In the genomic region with DNA sequence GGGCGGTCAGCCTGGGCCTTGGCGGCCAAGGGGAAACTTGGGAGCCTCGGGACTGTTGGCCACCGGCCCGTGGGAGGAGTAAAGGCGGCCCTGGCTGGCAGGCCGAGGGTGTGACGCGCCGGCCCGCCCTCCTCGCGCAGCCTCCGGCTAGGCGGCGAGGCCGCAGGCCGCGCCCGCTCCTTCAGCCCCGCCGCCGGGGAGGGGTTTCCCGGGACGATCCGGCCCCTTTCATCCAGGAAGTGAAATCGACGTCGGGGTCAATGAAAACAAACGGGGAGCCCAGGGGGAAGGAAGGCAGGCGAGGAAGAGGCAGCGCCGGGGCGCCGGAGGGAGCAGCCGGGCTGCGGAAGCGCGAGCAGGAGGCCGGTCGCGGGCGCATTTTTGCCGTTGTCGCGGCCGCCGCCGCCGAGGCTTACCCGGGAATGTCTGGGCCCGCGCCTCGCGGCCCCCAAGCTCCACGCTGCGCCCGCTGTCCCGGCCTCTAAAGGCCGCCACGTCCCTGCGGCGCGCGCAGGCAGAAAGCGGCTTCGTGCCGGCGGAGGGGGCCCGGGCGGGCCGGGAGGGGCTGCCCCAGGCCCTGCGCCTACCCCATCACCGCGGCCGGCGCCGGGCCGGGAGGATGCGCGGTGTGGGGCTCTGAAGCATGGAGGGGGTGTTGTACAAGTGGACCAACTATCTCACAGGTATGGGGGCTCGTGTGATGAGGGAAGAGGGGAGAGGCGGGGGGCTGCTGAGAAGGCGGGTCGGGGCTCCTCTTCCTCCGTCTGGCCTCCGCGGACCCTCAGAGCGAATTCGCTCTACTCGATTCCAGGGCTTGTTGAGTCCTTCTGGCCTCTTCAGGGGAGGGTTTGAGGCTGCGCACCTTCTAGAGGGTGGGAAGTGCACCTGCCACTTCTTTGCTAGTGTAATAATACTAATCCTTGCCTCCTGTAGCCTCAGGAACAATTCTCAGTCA, we compare ENCODE assay signal across 8 cellular contexts. TPM values are rescaled to one million over a fixed set of nuclear protein-coding genes. Genes with fewer than 3 reads are reported as not detected.
DNase-seq lines count a peak whose midpoint lies in the region; ATAC-seq and TF ChIP-seq lines count a peak whose summit lies in the region.

PLEKHA3 (plus strand) TSS at position 231 of the 955 bp plus-strand sequence; CDS start at position 644, 413 bp downstream.

- H3K27me3 Mint-ChIP-seq in CD4-positive, alpha-beta T cell, result no peaks in the 10 kb centered on the region
- no peaks in the 10 kb centered on the region for H3K27me3 Mint-ChIP-seq in activated CD8-positive, alpha-beta T cell treated with anti-CD3 and anti-CD28 coated beads for 36 hours

- H3K4me1 Mint-ChIP-seq in CD4-positive, alpha-beta T cell (ENCODE audit: low read depth), result peaks cover 63% of the 10 kb centered on the region
- peaks cover 39% of the 10 kb centered on the region for H3K4me1 Mint-ChIP-seq in activated CD8-positive, alpha-beta T cell treated with anti-CD3 and anti-CD28 coated beads for 36 hours (ENCODE audit: low read depth)

- H3K9me3 Mint-ChIP-seq in CD4-positive, alpha-beta T cell, result no peaks in the 10 kb centered on the region
- no peaks in the 10 kb centered on the region for H3K9me3 Mint-ChIP-seq in activated CD8-positive, alpha-beta T cell treated with anti-CD3 and anti-CD28 coated beads for 36 hours

- H3K27me3 ChIP-seq in CD4-positive, alpha-beta T cell (ENCODE audit: control insufficient read depth, insufficient read depth, low read length), result no peaks in the 10 kb centered on the region
- no peaks in the 10 kb centered on the region for H3K27me3 ChIP-seq in duodenal mucosa (ENCODE audit: control insufficient read depth in 1 of 2, insufficient read depth in 2 of 2, low read length in 2 of 2)
- H3K27me3 ChIP-seq in lower lobe of right lung (ENCODE audit: low read depth), result no peaks in the 10 kb centered on the region

- peaks cover 13% of the 10 kb centered on the region for H3K36me3 Mint-ChIP-seq in CD4-positive, alpha-beta T cell (ENCODE audit: low read depth)
- H3K36me3 Mint-ChIP-seq in activated CD8-positive, alpha-beta T cell treated with anti-CD3 and anti-CD28 coated beads for 36 hours (ENCODE audit: low read depth), result peaks cover 5% of the 10 kb centered on the region

- no peak for TF ChIP-seq CTCF in CD4-positive, alpha-beta T cell (IDR thresholded peaks at IDR 0.05)
- no peak for TF ChIP-seq CTCF in activated CD8-positive, alpha-beta T cell treated with anti-CD3 and anti-CD28 coated beads for 36 hours (IDR thresholded peaks at IDR 0.05)
- TF ChIP-seq CTCF in lower lobe of right lung (IDR thresholded peaks at IDR 0.05), result no peak

- peak; percentile 35 for ATAC-seq in CD4-positive, alpha-beta T cell (ENCODE audit: poor library complexity)
- ATAC-seq in GM19438 (IDR thresholded peaks at IDR 0.05; ENCODE audit: low read depth, unreplicated experiment) (peak; percentile 64), HG03571 (IDR thresholded peaks at IDR 0.05; ENCODE audit: unreplicated experiment) (peak; percentile 71), lower lobe of right lung (peak; percentile 95 to 97)
- ATAC-seq in activated CD8-positive, alpha-beta T cell treated with anti-CD3 and anti-CD28 coated beads for 36 hours, result peak; percentile 66

- POLR2A ChIA-PET in CD4-positive, alpha-beta T cell (lab: Charles Lee), result interaction anchor here (0.5 to 3.2 kb wide), 4 partner anchors 30 to 782 kb away, joined by 3 to 38 read pairs (median 4); partner anchors contain the start of genes PJVK and PRKRA
- POLR2A ChIA-PET in activated CD8-positive, alpha-beta T cell treated with anti-CD3 and anti-CD28 coated beads for 36 hours (lab: Charles Lee), result interaction anchor here (1.0 to 1.6 kb wide), 4 partner anchors 13 to 220 kb away, joined by 3 to 5 read pairs (median 3); no protein-coding TSS in a partner anchor

- H3K36me3 ChIP-seq in duodenal mucosa (ENCODE audit: control insufficient read depth in 1 of 2, insufficient read depth in 2 of 2, low read length in 2 of 2) (no peaks in the 10 kb centered on the region), lower lobe of right lung (no peaks in the 10 kb centered on the region)

- H3K4me3 Mint-ChIP-seq in CD4-positive, alpha-beta T cell, result peak within 1 kb of the TSS; percentile 99
- peak within 1 kb of the TSS; percentile 83 for H3K4me3 Mint-ChIP-seq in activated CD8-positive, alpha-beta T cell treated with anti-CD3 and anti-CD28 coated beads for 36 hours

- no peaks in the 10 kb centered on the region for H3K9me3 ChIP-seq in CD4-positive, alpha-beta T cell (ENCODE audit: control insufficient read depth, low read length)
- H3K9me3 ChIP-seq in duodenal mucosa (ENCODE audit: control insufficient read depth in 1 of 2, low read length in 2 of 2) (no peaks in the 10 kb centered on the region), lower lobe of right lung (no peaks in the 10 kb centered on the region)

- H3K27ac Mint-ChIP-seq in CD4-positive, alpha-beta T cell, result peak within 1 kb of the TSS; percentile 91
- peak within 1 kb of the TSS; percentile 93 for H3K27ac Mint-ChIP-seq in activated CD8-positive, alpha-beta T cell treated with anti-CD3 and anti-CD28 coated beads for 36 hours

- peak within 1 kb of the TSS; percentile 92 to 94 for H3K9ac ChIP-seq in duodenal mucosa (ENCODE audit: low read depth in 1 of 2, low read length in 2 of 2)

- DNase-seq in CD4-positive, alpha-beta T cell, result peak; percentile 33 to 77 (median 57)
- DNase-seq in NCI-H82 treated with DMSO at 0.1 percent for 48 hours (lab: John Stamatoyannopoulos, UW; ENCODE audit: unreplicated experiment) (peak; percentile 49), lower lobe of right lung (peak; percentile 98)
- peak; percentile 79 for DNase-seq in activated CD8-positive, alpha-beta T cell treated with anti-CD3 and anti-CD28 coated beads for 36 hours
- peak; percentile 42 to 80 (median 61) for DNase-seq in stimulated activated CD4-positive, alpha-beta T cell treated with anti-CD3 and anti-CD28 coated beads, TNF-alpha, amount 100 ng/mL, for 24 hours (ENCODE audit: low read depth in 3 of 3)

- peak within 1 kb of the TSS; percentile 89 to 94 for H3K4me3 ChIP-seq in duodenal mucosa (ENCODE audit: low read depth in 1 of 2, low read length in 2 of 2)
- H3K4me3 ChIP-seq in lower lobe of right lung, result peak within 1 kb of the TSS; percentile 71

- intact Hi-C loops in CD4-positive, alpha-beta T cell (cut with DNase I, micrococcal nuclease), result loop anchor here in 1 of 2 experiments (5.0 kb wide), 1 partner anchor 42 kb away; no protein-coding TSS in a partner anchor
- intact Hi-C loops in activated CD8-positive, alpha-beta T cell treated with anti-CD3 and anti-CD28 coated beads for 36 hours (cut with micrococcal nuclease), result loop anchor here (2.0 kb wide), 1 partner anchor 42 kb away; no protein-coding TSS in a partner anchor
- intact Hi-C loops in lower lobe of right lung (cut with DNase I), result no loop called here

- peaks cover 45% of the 10 kb centered on the region in 2 donors for H3K4me1 ChIP-seq in duodenal mucosa (ENCODE audit: control insufficient read depth in 1 of 2, insufficient read depth in 2 of 2, low read length in 2 of 2)
- peaks cover 54% of the 10 kb centered on the region for H3K4me1 ChIP-seq in lower lobe of right lung

- peak within 1 kb of the TSS; percentile 76 for H3K27ac ChIP-seq in CD4-positive, alpha-beta T cell (ENCODE audit: low read depth, low read length)
- H3K27ac ChIP-seq in duodenal mucosa (ENCODE audit: low read depth, low read length), result peak within 1 kb of the TSS; percentile 61
- H3K27ac ChIP-seq in lower lobe of right lung, result peak within 1 kb of the TSS; percentile 96

- CTCF ChIA-PET in CD4-positive, alpha-beta T cell (lab: Charles Lee), result interaction anchor here (0.7 to 2.3 kb wide), 3 partner anchors 30 to 49 kb away, joined by 3 to 10 read pairs (median 3); partner anchors contain the start of genes PJVK and PRKRA
- CTCF ChIA-PET in activated CD8-positive, alpha-beta T cell treated with anti-CD3 and anti-CD28 coated beads for 36 hours (lab: Charles Lee), result interaction anchor here (1.0 to 2.3 kb wide), 12 partner anchors 8 to 122 kb away, joined by 3 to 13 read pairs (median 4); partner anchors contain the start of genes PJVK and PRKRA

RNA-seq across cellular contexts. Expression of gene PLEKHA3, which starts in this region (rescaled TPM):
- total RNA-seq in CD4-positive, alpha-beta T cell, result 10 to 100 TPM; 20.1 to 20.3 TPM
- total RNA-seq in activated CD8-positive, alpha-beta T cell treated with anti-CD3 and anti-CD28 coated beads for 36 hours, result 10 to 100 TPM; 21.0 to 22.2 TPM
- 35.1 TPM for total RNA-seq in lower lobe of right lung

Comparison
In these comparisons a context has a peak if more than half of its experiments do, and no peak if none do; other contexts are left out.
1. Peak in every context shown above with its lines: DNase-seq, ATAC-seq, H3K4me3 ChIP-seq and H3K27ac ChIP-seq.
2. ATAC-seq: peak in every context shown above with its lines; median percentile 96 in lower lobe of right lung; 71 in HG03571; 66 in activated CD8-positive, alpha-beta T cell treated with anti-CD3 and anti-CD28 coated beads for 36 hours; 64 in GM19438; 35 in CD4-positive, alpha-beta T cell.